Comparison of ENCODE assay signal across 7 cellular contexts in the genomic region with DNA sequence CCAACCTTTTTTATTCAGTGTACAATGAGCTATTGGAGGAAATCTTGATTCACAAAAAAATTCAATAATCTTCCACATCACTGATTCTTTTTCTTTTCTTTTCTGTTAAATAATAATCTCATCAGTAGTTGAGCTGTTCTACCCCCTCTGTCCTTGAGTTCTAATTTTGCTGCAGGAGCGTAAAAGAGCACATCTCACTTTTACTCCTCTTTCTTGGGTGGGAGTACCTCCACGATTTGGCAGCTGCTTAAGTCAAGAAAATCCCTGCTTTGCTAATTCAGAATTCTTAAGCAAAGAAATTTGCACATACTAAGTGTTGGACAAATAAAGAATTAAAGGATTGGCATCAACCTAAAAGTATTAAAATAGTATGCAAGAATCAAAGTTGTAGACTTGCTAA.
"Had no signal": no experiment of that assay in that cellular context is flagged by ENCODE, and none has a peak within 500 bp of the region (broad histone marks: within the 10 kb centered on the region; RNA-seq: fewer than 3 reads in every experiment).

No MANE protein-coding gene starts in this region.

- DNase-seq: GM23248, H9, HCEC 1CT, IMR-90, KG1 had no signal

- H3K27ac ChIP-seq: GM23248 had no signal

- H3K9ac ChIP-seq: GM23248 had no signal

- FAIRE-seq: H54, K562 had no signal

- H3K4me3 ChIP-seq: GM23248, K562 had no signal

- H2AFZ ChIP-seq: GM23248 had no signal
